In genomic region chr2:26840937-26841610, GRCh38 we compare ENCODE assay signal across 12 cellular contexts. TPM values are rescaled to one million over a fixed set of nuclear protein-coding genes. Genes with fewer than 3 reads are reported as not detected.
A peak's percentile ranks its signal among the peaks of the same experiment; 100 is the strongest.
DNase-seq lines count a peak whose midpoint lies in the region; ATAC-seq, FAIRE-seq and TF ChIP-seq lines count a peak whose summit lies in the region.
"Had no signal": no experiment of that assay in that cellular context is flagged by ENCODE, and none has a peak within 500 bp of the region (broad histone marks: within the 10 kb centered on the region; RNA-seq: fewer than 3 reads in every experiment).

No MANE protein-coding gene starts in this region.

- H3K27ac ChIP-seq in RWPE2 (ENCODE audit: poor library complexity, severe bottlenecking) (no peak overlapping the region), keratinocyte (ENCODE audit: control insufficient read depth, insufficient read depth, low read length) (no peak overlapping the region), upper lobe of left lung (no peak overlapping the region)
- H3K27ac ChIP-seq: KMS-11, thoracic aorta had no signal

- H3K9ac ChIP-seq in keratinocyte (ENCODE audit: control insufficient read depth, extremely low read depth, insufficient read depth, low read length), result no peak overlapping the region
- H3K9ac ChIP-seq: KMS-11 had no signal

- no peak for TF ChIP-seq POLR2A in upper lobe of left lung (IDR thresholded peaks at IDR 0.05)

- CTCF ChIA-PET in HEK293T (lab: Yijun Ruan, JAX), result interaction anchor here (0.7 to 0.9 kb wide), 2 partner anchors 38 to 82 kb away, joined by 3 read pairs; no protein-coding TSS in a partner anchor

- POLR2A ChIA-PET in HEK293T (lab: Yijun Ruan, JAX), result no interaction called here

- no peak overlapping the region for H3K4me2 ChIP-seq in keratinocyte (ENCODE audit: control insufficient read depth, extremely low read depth, insufficient read depth, low read depth, low read length)
- H3K4me2 ChIP-seq: KMS-11 had no signal

- H3K4me1 ChIP-seq in RWPE2 (ENCODE audit: insufficient read depth, poor library complexity, severe bottlenecking) (no peaks in the 10 kb centered on the region), keratinocyte (ENCODE audit: control insufficient read depth, extremely low read depth, insufficient read depth, low read length) (no peaks in the 10 kb centered on the region), upper lobe of left lung (no peaks in the 10 kb centered on the region)

- H3K36me3 ChIP-seq in RWPE2 (ENCODE audit: low read depth), result no peaks in the 10 kb centered on the region
- H3K36me3 ChIP-seq in keratinocyte (ENCODE audit: control insufficient read depth in 2 of 2, extremely low read depth in 1 of 2, insufficient read depth in 2 of 2, low read length in 2 of 2), result no peaks in the 10 kb centered on the region
- H3K36me3 ChIP-seq in upper lobe of left lung, result no peaks in the 10 kb centered on the region
- H3K36me3 ChIP-seq: thoracic aorta had no signal

- no peak overlapping the region for H2AFZ ChIP-seq in keratinocyte (ENCODE audit: control insufficient read depth, low read length)

- no peak for FAIRE-seq in keratinocyte (lab: Jason Lieb, UNC)

- TF ChIP-seq CTCF in RWPE2 (IDR thresholded peaks at IDR 0.05; ENCODE audit: poor library complexity, severe bottlenecking) (no peak), keratinocyte (optimal IDR thresholded peaks at IDR 0.05 in 1 of 3, IDR thresholded peaks at IDR 0.05 in 1 of 3, conservative IDR thresholded peaks at IDR 0.05 in 1 of 3; ENCODE audit: extremely low read depth in 1 of 3, insufficient read depth in 2 of 3, low read length in 3 of 3) (peak; percentile 30 to 58 (median 38)), upper lobe of left lung (IDR thresholded peaks at IDR 0.05) (no peak)

- H4K20me1 ChIP-seq in keratinocyte (ENCODE audit: control insufficient read depth, extremely low read depth, insufficient read depth, low read length), result no peaks in the 10 kb centered on the region

- H3K9me3 ChIP-seq in RWPE2 (ENCODE audit: severe bottlenecking) (no peaks in the 10 kb centered on the region), keratinocyte (ENCODE audit: control insufficient read depth, low read depth, low read length) (no peaks in the 10 kb centered on the region), upper lobe of left lung (no peaks in the 10 kb centered on the region)
- H3K9me3 ChIP-seq: thoracic aorta had no signal

- peaks cover 25% of the 10 kb centered on the region for H3K27me3 ChIP-seq in RWPE2 (ENCODE audit: insufficient read depth, poor library complexity, severe bottlenecking)
- peaks cover 7% of the 10 kb centered on the region for H3K27me3 ChIP-seq in keratinocyte (ENCODE audit: control insufficient read depth, extremely low read depth, insufficient read depth, low read length)
- H3K27me3 ChIP-seq in upper lobe of left lung, result peaks cover 0 to 8% (median 3%) of the 10 kb centered on the region in 4 donors

- TF ChIP-seq EP300 in upper lobe of left lung (IDR thresholded peaks at IDR 0.05), result no peak

- H3K4me3 ChIP-seq in RWPE2 (ENCODE audit: severe bottlenecking) (no peak overlapping the region), keratinocyte (ENCODE audit: control insufficient read depth in 2 of 3, extremely low read depth in 1 of 3, insufficient read depth in 2 of 3, low read depth in 1 of 3, low read length in 3 of 3) (no peak overlapping the region), upper lobe of left lung (no peak overlapping the region)
- H3K4me3 ChIP-seq: thoracic aorta had no signal

- WGBS in upper lobe of left lung, 2 donors, result 80 to 81% methylated on average over 4 of the region's 4 CpGs

- ATAC-seq in RWPE2 (ENCODE audit: low read depth) (peak; percentile 58; the same call in 2 of the 3 replicates), HG03432 (IDR thresholded peaks at IDR 0.05; ENCODE audit: unreplicated experiment) (no peak), upper lobe of left lung (ENCODE audit: low FRiP score in 2 of 2) (no peak)

- dilution Hi-C loops in keratinocyte (cut with MboI; ENCODE audit: extremely low pct_ligation_motif_present, low sequenced_read_pairs), result no loop called here

- H3K9me1 ChIP-seq in keratinocyte (ENCODE audit: control insufficient read depth, extremely low read depth, insufficient read depth, low read length), result no peaks in the 10 kb centered on the region

- no peaks in the 10 kb centered on the region for H3K79me2 ChIP-seq in keratinocyte (ENCODE audit: control insufficient read depth, insufficient read depth, low read length)

- peak; percentile 57 for DNase-seq in DMS53 (lab: John Stamatoyannopoulos, UW)
- no peak for DNase-seq in DMS53 treated with DMSO at 0.1 percent for 48 hours (lab: John Stamatoyannopoulos, UW; ENCODE audit: unreplicated experiment)
- peak; percentile 32 for DNase-seq in HEK293T (ENCODE audit: extremely low spot score)
- DNase-seq in RWPE2 (ENCODE audit: low spot score), result no peak
- DNase-seq in keratinocyte (ENCODE audit: low read depth, low spot score), result no peak
- no peak for DNase-seq in stimulated activated CD4-positive, alpha-beta T cell treated with anti-CD3 and anti-CD28 coated beads, Interleukin-4, amount 100 ng/mL, for 4 hours
- no peak for DNase-seq in upper lobe of left lung
- DNase-seq: activated CD4-positive, alpha-beta memory T cell treated with anti-CD3 and anti-CD28 coated beads for 36 hours had no signal

TF ChIP-seq in HEK293T, 16 proteins besides CTCF, POLR2A, EP300 and RAD21:
- no peak for TF ChIP-seq FOXA1 (IDR thresholded peaks at IDR 0.05)
- no peak for TF ChIP-seq FOXK2 (IDR thresholded peaks at IDR 0.05)
- TF ChIP-seq LEF1 (IDR thresholded peaks at IDR 0.05; ENCODE audit: borderline replicate concordance), result no peak
- TF ChIP-seq L3MBTL2 (conservative IDR thresholded peaks at IDR 0.05), result no peak
- TF ChIP-seq ARNT (IDR thresholded peaks at IDR 0.05), result no peak
- no peak for TF ChIP-seq NFRKB (IDR thresholded peaks at IDR 0.05)
- no peak for TF ChIP-seq BHLHE40 (IDR thresholded peaks at IDR 0.05; ENCODE audit: borderline replicate concordance)
- no peak for TF ChIP-seq HDGF (IDR thresholded peaks at IDR 0.05; ENCODE audit: borderline replicate concordance)
- no peak for TF ChIP-seq ELF4 (IDR thresholded peaks at IDR 0.05)
- no peak for TF ChIP-seq PKNOX1 (IDR thresholded peaks at IDR 0.05)
- TF ChIP-seq FOXM1 (IDR thresholded peaks at IDR 0.05; ENCODE audit: borderline replicate concordance), result no peak
- TF ChIP-seq ZNF384 (IDR thresholded peaks at IDR 0.05), result no peak
- no peak for TF ChIP-seq TARDBP (IDR thresholded peaks at IDR 0.05)

RNA-seq across cellular contexts. Expression of gene DPYSL5, which starts 6.9 kb away (rescaled TPM):
- not detected in 3 replicates for polyA plus RNA-seq in keratinocyte
- polyA plus RNA-seq in keratinocyte (2011; ENCODE audit: low read depth), result not detected
- polyA plus RNA-seq in keratinocyte (2011; cell fraction: cytosol; rRNA removed), result not detected in 2 replicates
- polyA plus RNA-seq in keratinocyte (2011; cell fraction: nucleus; rRNA removed), result not detected in 2 replicates
- not detected in 2 replicates for polyA plus RNA-seq in keratinocyte (2012; ENCODE audit: low replicate concordance)
- polyA minus RNA-seq in keratinocyte, result not detected in 3 replicates
- not detected for polyA minus RNA-seq in keratinocyte (2011; cell fraction: cytosol; rRNA and poly(A)+ RNA removed)
- not detected in 2 replicates for polyA minus RNA-seq in keratinocyte (2011; cell fraction: nucleus; rRNA and poly(A)+ RNA removed)
- total RNA-seq in upper lobe of left lung, result not detected
- total RNA-seq: activated CD4-positive, alpha-beta memory T cell treated with anti-CD3 and anti-CD28 coated beads for 36 hours; RPMI7951; thoracic aorta had no signal

RNA-seq across cellular contexts. Expression of gene CENPA, which starts 55.2 kb away (rescaled TPM):
- 2.3 to 13.7 TPM (median 12.4 TPM) in 3 replicates for polyA plus RNA-seq in keratinocyte
- polyA plus RNA-seq in keratinocyte (2011; ENCODE audit: low read depth), result 0.41 TPM
- 1.9 and 3.3 TPM in 2 replicates for polyA plus RNA-seq in keratinocyte (2011; cell fraction: cytosol; rRNA removed)
- 1.0 and 1.2 TPM in 2 replicates for polyA plus RNA-seq in keratinocyte (2011; cell fraction: nucleus; rRNA removed)
- polyA plus RNA-seq in keratinocyte (2012; ENCODE audit: low replicate concordance), result 0.21 and 8.1 TPM in 2 replicates
- polyA minus RNA-seq in keratinocyte, result 0.79 to 6.7 TPM (median 5.5 TPM) in 3 replicates
- 3.6 TPM for polyA minus RNA-seq in keratinocyte (2011; cell fraction: cytosol; rRNA and poly(A)+ RNA removed)
- polyA minus RNA-seq in keratinocyte (2011; cell fraction: nucleus; rRNA and poly(A)+ RNA removed), result 0.70 and 0.84 TPM in 2 replicates
- 1 to 10 TPM in 2 of 6 donors, under 1 TPM in 3, not detected in 1; 0.44 to 8.4 (median 0.86) TPM for total RNA-seq in upper lobe of left lung
- total RNA-seq: thoracic aorta had no signal

Comparison
In these comparisons a context has a peak if more than half of its experiments do, and no peak if none do; other contexts are left out.
1. DNase-seq: peak in DMS53 (single experiment) and HEK293T (single experiment); none in DMS53 treated with DMSO at 0.1 percent for 48 hours (single experiment), RWPE2 (single experiment), keratinocyte (single experiment), stimulated activated CD4-positive, alpha-beta T cell treated with anti-CD3 and anti-CD28 coated beads, Interleukin-4, amount 100 ng/mL, for 4 hours (0 of 2) and upper lobe of left lung (0 of 2).
2. CTCF ChIP-seq: peak in keratinocyte (3 of 3); none in RWPE2 (single experiment) and upper lobe of left lung (0 of 6).